In the genomic region with DNA sequence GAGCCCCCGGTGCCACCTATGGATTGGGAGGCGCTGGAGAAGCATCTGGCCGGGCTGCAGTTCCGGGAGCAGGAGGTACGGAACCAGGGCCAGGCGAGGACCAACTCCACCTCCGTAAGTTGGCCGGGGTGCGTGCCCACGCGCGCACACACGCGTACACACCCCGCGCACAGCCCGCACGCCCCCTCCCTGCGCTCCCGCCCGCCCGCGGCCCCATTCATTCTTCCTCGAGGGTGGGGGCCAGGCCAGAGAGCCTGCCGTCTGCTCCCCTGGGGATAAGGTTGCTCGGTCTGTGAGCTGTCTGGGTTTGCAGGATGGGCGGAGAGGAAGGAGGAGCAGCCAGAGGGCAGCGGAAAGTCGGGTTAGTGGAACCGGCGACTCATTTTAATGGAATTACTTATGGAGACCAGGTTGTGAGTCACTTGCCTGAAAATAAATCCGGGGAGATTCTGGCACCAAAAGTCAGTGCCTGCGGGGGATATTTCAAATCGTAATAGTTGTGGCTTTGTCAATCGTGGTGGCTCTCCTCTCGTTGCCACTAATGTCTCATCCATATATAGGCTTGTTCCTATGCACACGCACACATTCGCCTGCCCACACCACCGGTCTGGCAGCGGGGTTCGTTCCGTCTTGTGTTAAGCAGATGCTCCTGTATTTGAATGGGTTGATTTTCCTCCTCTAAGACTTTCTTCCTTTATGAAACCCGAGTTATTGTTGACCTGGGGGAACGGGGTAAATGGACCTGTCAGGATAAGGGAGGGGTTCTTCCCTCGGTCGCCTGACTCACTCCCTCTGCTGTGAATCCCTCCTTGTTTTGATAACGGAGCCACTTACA, we compare ENCODE assay signal across 8 cellular contexts.
DNase-seq lines count a peak whose midpoint lies in the region; ATAC-seq and TF ChIP-seq lines count a peak whose summit lies in the region.

No MANE protein-coding gene starts in this region.

- H3K36me3 Mint-ChIP-seq in activated T-cell treated with anti-CD3 and anti-CD28 coated beads, Interleukin-2, amount 50 U/mL, for 24 hours (ENCODE audit: low read depth) = no peaks in the 10 kb centered on the region

- H3K4me1 ChIP-seq in adrenal gland (replicated peaks in 1 of 2) = peaks cover 7 to 13% of the 10 kb centered on the region in 2 donors

- H3K27me3 Mint-ChIP-seq in activated T-cell treated with anti-CD3 and anti-CD28 coated beads, Interleukin-2, amount 50 U/mL, for 24 hours = peaks cover 67% of the 10 kb centered on the region

- intact Hi-C loops in adrenal gland (cut with DNase I) = no loop called here
- intact Hi-C loops in Right ventricle myocardium superior (cut with DNase I) = no loop called here

- peak; percentile 34 for ATAC-seq in Right ventricle myocardium superior (ENCODE audit: poor library complexity)
- ATAC-seq in GM18511 (IDR thresholded peaks at IDR 0.05; ENCODE audit: unreplicated experiment) = no peak

- no peaks in the 10 kb centered on the region for H3K9me3 ChIP-seq in adrenal gland (replicated peaks in 1 of 3)

- H3K4me3 Mint-ChIP-seq in activated T-cell treated with anti-CD3 and anti-CD28 coated beads, Interleukin-2, amount 50 U/mL, for 24 hours = peak overlapping the region; percentile 54

- peak overlapping the region in 2 of 4 donors; percentile 37 to 78 for H3K4me3 ChIP-seq in adrenal gland

- no peaks in the 10 kb centered on the region for H3K27me3 ChIP-seq in adrenal gland

- no peak for DNase-seq in activated T-cell treated with anti-CD3 and anti-CD28 coated beads, Interleukin-2, amount 50 U/mL, for 24 hours
- DNase-seq in activated T-cell treated with anti-CD3 and anti-CD28 coated beads for 4 hours = no peak
- peak; percentile 70 for DNase-seq in NCI-H2196 (lab: John Stamatoyannopoulos, UW; ENCODE audit: unreplicated experiment)
- peak; percentile 40 to 83 (median 64) for DNase-seq in adrenal gland
- DNase-seq in Right ventricle myocardium superior = peak; percentile 75
- peak in 45 of 56 donors; percentile 9 to 79 (median 51) for DNase-seq in nucleus accumbens (lab: John Stamatoyannopoulos, UW)
- no peak for DNase-seq in NCI-H1694 treated with DMSO at 0.1 percent for 48 hours (lab: John Stamatoyannopoulos, UW)

- no peak overlapping the region for H3K27ac Mint-ChIP-seq in activated T-cell treated with anti-CD3 and anti-CD28 coated beads, Interleukin-2, amount 50 U/mL, for 24 hours

- H3K36me3 ChIP-seq in adrenal gland (replicated peaks in 1 of 2) = no peaks in the 10 kb centered on the region

- TF ChIP-seq CTCF in adrenal gland (IDR thresholded peaks at IDR 0.05) = no peak

- 0 to 5% (median 2%) methylated on average over 16 to 47 of the region's 47 CpGs for WGBS in adrenal gland, 4 donors

- H3K4me1 Mint-ChIP-seq in activated T-cell treated with anti-CD3 and anti-CD28 coated beads, Interleukin-2, amount 50 U/mL, for 24 hours (ENCODE audit: low read depth) = peaks cover 16% of the 10 kb centered on the region

- no peaks in the 10 kb centered on the region for H3K9me3 Mint-ChIP-seq in activated T-cell treated with anti-CD3 and anti-CD28 coated beads, Interleukin-2, amount 50 U/mL, for 24 hours

- TF ChIP-seq POLR2A in adrenal gland (IDR thresholded peaks at IDR 0.05) = no peak

- peak overlapping the region in 4 of 5 donors; percentile 36 to 91 (median 70) for H3K27ac ChIP-seq in adrenal gland

Comparison
In these comparisons a context has a peak if more than half of its experiments do, and no peak if none do; other contexts are left out.
1. DNase-seq: peak in NCI-H2196 (single experiment), adrenal gland (7 of 7), Right ventricle myocardium superior (single experiment) and nucleus accumbens (45 of 56); none in activated T-cell treated with anti-CD3 and anti-CD28 coated beads, Interleukin-2, amount 50 U/mL, for 24 hours (single experiment), activated T-cell treated with anti-CD3 and anti-CD28 coated beads for 4 hours (single experiment) and NCI-H1694 treated with DMSO at 0.1 percent for 48 hours (single experiment).